In genomic region chr5:141874262-141874964, GRCh38 we compare ENCODE assay signal across 15 cellular contexts. TPM values are rescaled to one million over a fixed set of nuclear protein-coding genes. Genes with fewer than 3 reads are reported as not detected.
DNase-seq lines count a peak whose midpoint lies in the region; ATAC-seq, FAIRE-seq and TF ChIP-seq lines count a peak whose summit lies in the region.
"Had no signal": no experiment of that assay in that cellular context is flagged by ENCODE, and none has a peak within 500 bp of the region (broad histone marks: within the 10 kb centered on the region; RNA-seq: fewer than 3 reads in every experiment).

No MANE protein-coding gene starts in this region.

- TF ChIP-seq POLR2A in GM12892 (IDR thresholded peaks at IDR 0.05; ENCODE audit: low read depth, low read length) (no peak), Peyer's patch (IDR thresholded peaks at IDR 0.05) (peak; percentile 76 to 85)

- peaks cover 16 to 76% (median 26%) of the 10 kb centered on the region in 4 donors for H3K4me1 ChIP-seq in Peyer's patch
- peaks cover 46% of the 10 kb centered on the region for H3K4me1 ChIP-seq in iPS-18a (ENCODE audit: control insufficient read depth, low read depth, low read length)

- no peaks in the 10 kb centered on the region for H3K36me3 ChIP-seq in Peyer's patch
- H3K36me3 ChIP-seq in iPS-18a (ENCODE audit: control insufficient read depth, low read depth, low read length), result peaks cover 2% of the 10 kb centered on the region
- H3K36me3 ChIP-seq: BLaER1, cardiac muscle cell, MG63 had no signal

- H3K27ac ChIP-seq in Peyer's patch (peak overlapping the region in 3 of 4 donors; percentile 88 to 97 (median 95)), iPS-18a (ENCODE audit: low read length) (no peak overlapping the region)
- H3K27ac ChIP-seq: BLaER1, cardiac muscle cell had no signal

- DNase-seq in GM12892 (ENCODE audit: insufficient read length) (peak; percentile 2), Peyer's patch (peak in 2 of 3 donors; percentile 87 to 89), posterior vena cava (ENCODE audit: low spot score) (peak; percentile 51), NCI-H2171 (lab: John Stamatoyannopoulos, UW) (no peak), GF-D8 (lab: John Stamatoyannopoulos, UW) (no peak), activated gamma-delta T cell (lab: John Stamatoyannopoulos, UW) (no peak)
- DNase-seq: GOT3, MG63, NCI-H446 treated with DMSO at 0.1 percent for 48 hours had no signal

- H3K27me3 ChIP-seq in Peyer's patch (no peaks in the 10 kb centered on the region), iPS-18a (ENCODE audit: control insufficient read depth, insufficient read depth, low read length) (no peaks in the 10 kb centered on the region)

- no peak for FAIRE-seq in GM12892 (lab: Jason Lieb, UNC)

- no peaks in the 10 kb centered on the region for H3K9me3 ChIP-seq in Peyer's patch
- H3K9me3 ChIP-seq in iPS-18a (ENCODE audit: control insufficient read depth, low read depth, low read length), result no peaks in the 10 kb centered on the region
- H3K9me3 ChIP-seq: BLaER1, MG63 had no signal

- no peak overlapping the region for H3K9ac ChIP-seq in iPS-18a (ENCODE audit: low read length)
- H3K9ac ChIP-seq: BLaER1 had no signal

- peak in 1 of 6 experiments; percentile 3 for TF ChIP-seq CTCF in Peyer's patch (IDR thresholded peaks at IDR 0.05)

- intact Hi-C loops in posterior vena cava (cut with DNase I), result no loop called here

- H3K4me3 ChIP-seq in Peyer's patch (peak overlapping the region in 3 of 4 donors; percentile 50 to 94 (median 83)), iPS-18a (ENCODE audit: low read length) (peak overlapping the region; percentile 87)
- H3K4me3 ChIP-seq: BLaER1, cardiac muscle cell, MG63 had no signal

- ATAC-seq in GM21529 (IDR thresholded peaks at IDR 0.05; ENCODE audit: unreplicated experiment), result no peak
- ATAC-seq: sciatic nerve had no signal

RNA-seq across cellular contexts. Expression of gene PCDH1, which starts 3.8 kb away (rescaled TPM):
- not detected for polyA plus RNA-seq in GM12892 (2012; ENCODE audit: missing spikeins)
- total RNA-seq in Peyer's patch, result 100 to 1,000 TPM in 3 of 4 donors, 10 to 100 TPM in 1; 64.4 to 169 (median 164) TPM
- 10 to 100 TPM; 30.2 to 36.7 TPM for total RNA-seq in posterior vena cava
- total RNA-seq: activated T-helper 1 cell treated with anti-CD3 and anti-CD28 coated beads, Interleukin-12 subunit alpha, Interleukin-12 subunit beta, Interleukin-2, Interleukin-4 antibody, amounts not matched to agents 30 ng/mL and 10 ng/mL and 1 ng/mL, durations not matched to agents 14 hours and 24 hours and 36 hours had no signal

RNA-seq across cellular contexts. Expression of gene DELE1, which starts 49.3 kb away (rescaled TPM):
- polyA plus RNA-seq in GM12892 (2012; ENCODE audit: missing spikeins), result 43.2 TPM
- total RNA-seq in Peyer's patch (100 to 1,000 TPM in 2 of 4 donors, 10 to 100 TPM in 2; 76.0 to 144 (median 96.0) TPM), posterior vena cava (10 to 100 TPM; 46.4 to 49.6 TPM)

Comparison
In these comparisons a context has a peak if more than half of its experiments do, and no peak if none do; other contexts are left out.
1. DNase-seq: peak in GM12892 (single experiment), Peyer's patch (2 of 3) and posterior vena cava (single experiment); none in NCI-H2171 (single experiment), GF-D8 (single experiment) and activated gamma-delta T cell (single experiment).